Comparison of ENCODE assay signal across 8 cellular contexts in the genomic region with DNA sequence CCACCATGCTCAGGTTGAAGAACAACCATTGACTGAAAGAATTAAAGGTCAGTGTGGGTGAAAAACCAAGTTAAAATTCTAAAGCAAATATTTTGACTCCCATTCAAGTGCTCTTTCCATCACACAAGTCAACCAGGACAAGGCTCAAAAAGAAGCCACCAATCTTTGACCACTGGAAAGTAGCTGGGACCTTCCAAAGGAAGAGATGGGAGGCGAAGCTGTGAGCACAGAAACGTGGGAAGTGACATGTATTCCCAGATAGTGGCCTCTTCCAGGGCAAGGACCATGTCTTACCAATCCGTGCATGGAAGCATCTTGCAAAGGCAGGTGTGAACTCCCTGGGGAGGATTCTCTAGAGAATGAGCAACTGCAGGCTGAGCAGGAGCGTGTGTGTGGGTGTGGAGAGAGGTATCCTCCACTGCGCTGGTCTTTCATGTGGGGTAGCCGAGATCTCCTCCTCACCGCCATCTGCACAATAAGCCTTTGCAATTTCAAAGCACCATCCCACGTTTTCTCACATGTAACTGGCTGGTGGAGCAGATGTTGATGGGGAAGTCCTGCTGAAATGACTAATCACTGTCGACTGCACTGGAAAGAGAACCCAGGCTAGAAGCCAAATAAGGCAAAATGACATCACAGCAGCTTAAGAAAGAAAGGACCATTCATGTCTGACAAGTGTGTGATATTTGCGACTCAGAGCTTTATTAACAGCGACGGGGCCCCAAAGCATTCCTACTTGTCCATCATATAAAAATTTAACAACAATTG.
DNase-seq lines count a peak whose midpoint lies in the region; ATAC-seq lines count a peak whose summit lies in the region.
"Had no signal": no experiment of that assay in that cellular context is flagged by ENCODE, and none has a peak within 500 bp of the region (broad histone marks: within the 10 kb centered on the region; RNA-seq: fewer than 3 reads in every experiment).

No MANE protein-coding gene starts in this region.

- peaks cover 3% of the 10 kb centered on the region for H3K9me3 Mint-ChIP-seq in activated naive CD8-positive, alpha-beta T cell treated with anti-CD3 and anti-CD28 coated beads, Interleukin-2, amount 10 ng/mL, durations not matched to agents 7 days and 5 days

- H3K27me3 ChIP-seq in H7 (ENCODE audit: control insufficient read depth, insufficient read depth, low read length), result no peaks in the 10 kb centered on the region

- no peaks in the 10 kb centered on the region for H3K36me3 Mint-ChIP-seq in activated naive CD8-positive, alpha-beta T cell treated with anti-CD3 and anti-CD28 coated beads, Interleukin-2, amount 10 ng/mL, durations not matched to agents 7 days and 5 days
- H3K36me3 Mint-ChIP-seq: T-cell had no signal

- peaks cover 6% of the 10 kb centered on the region for H3K27me3 Mint-ChIP-seq in activated naive CD8-positive, alpha-beta T cell treated with anti-CD3 and anti-CD28 coated beads, Interleukin-2, amount 10 ng/mL, durations not matched to agents 7 days and 5 days

- H3K4me1 Mint-ChIP-seq in activated naive CD8-positive, alpha-beta T cell treated with anti-CD3 and anti-CD28 coated beads, Interleukin-2, amount 10 ng/mL, durations not matched to agents 7 days and 5 days, result peaks cover 10% of the 10 kb centered on the region

- H3K4me3 Mint-ChIP-seq in activated naive CD8-positive, alpha-beta T cell treated with anti-CD3 and anti-CD28 coated beads, Interleukin-2, amount 10 ng/mL, durations not matched to agents 7 days and 5 days, result no peak overlapping the region
- H3K4me3 Mint-ChIP-seq: T-cell had no signal

- DNase-seq in NCI-H446 treated with DMSO at 0.1 percent for 48 hours (lab: John Stamatoyannopoulos, UW) (peak; percentile 51), H7 (no peak), retina (no peak)
- no peak for DNase-seq in activated naive CD8-positive, alpha-beta T cell treated with anti-CD3 and anti-CD28 coated beads, Interleukin-2, amount 10 ng/mL, durations not matched to agents 7 days and 5 days
- DNase-seq in stimulated activated CD4-positive, alpha-beta T cell treated with anti-CD3 and anti-CD28 coated beads, Interleukin-1b, Interleukin-23, amount 100 ng/mL, for 4 hours (ENCODE audit: low read depth in 2 of 2), result peak; percentile 37 to 57

- ATAC-seq in GM18870 (IDR thresholded peaks at IDR 0.05; ENCODE audit: unreplicated experiment) (peak; percentile 85), HG02642 (IDR thresholded peaks at IDR 0.05; ENCODE audit: poor library complexity, unreplicated experiment) (peak; percentile 91)
- peak; percentile 85 for ATAC-seq in activated naive CD8-positive, alpha-beta T cell treated with anti-CD3 and anti-CD28 coated beads, Interleukin-2, amount 10 ng/mL, durations not matched to agents 7 days and 5 days (ENCODE audit: low read depth)

- POLR2A ChIA-PET in activated naive CD8-positive, alpha-beta T cell treated with anti-CD3 and anti-CD28 coated beads, Interleukin-2, amount 10 ng/mL, durations not matched to agents 7 days and 5 days (lab: Charles Lee), result no interaction called here

- no peak overlapping the region for H3K4me3 ChIP-seq in H7 (ENCODE audit: insufficient read depth, low read depth, low read length)

- no peak overlapping the region for H3K27ac Mint-ChIP-seq in activated naive CD8-positive, alpha-beta T cell treated with anti-CD3 and anti-CD28 coated beads, Interleukin-2, amount 10 ng/mL, durations not matched to agents 7 days and 5 days
- H3K27ac Mint-ChIP-seq: T-cell had no signal

- H3K36me3 ChIP-seq in H7 (replicated peaks; ENCODE audit: control insufficient read depth, insufficient read depth, low read length), result no peaks in the 10 kb centered on the region

Comparison
In these comparisons a context has a peak if more than half of its experiments do, and no peak if none do; other contexts are left out.
1. DNase-seq: peak in NCI-H446 treated with DMSO at 0.1 percent for 48 hours (single experiment) and stimulated activated CD4-positive, alpha-beta T cell treated with anti-CD3 and anti-CD28 coated beads, Interleukin-1b, Interleukin-23, amount 100 ng/mL, for 4 hours (2 of 2); none in activated naive CD8-positive, alpha-beta T cell treated with anti-CD3 and anti-CD28 coated beads, Interleukin-2, amount 10 ng/mL, durations not matched to agents 7 days and 5 days (single experiment), H7 (single experiment) and retina (single experiment).
2. Peak in every context shown above with its lines, with median percentiles within 50 percentile points of each other: ATAC-seq.